ENCODE assay signal across 8 cellular contexts in the genomic region with DNA sequence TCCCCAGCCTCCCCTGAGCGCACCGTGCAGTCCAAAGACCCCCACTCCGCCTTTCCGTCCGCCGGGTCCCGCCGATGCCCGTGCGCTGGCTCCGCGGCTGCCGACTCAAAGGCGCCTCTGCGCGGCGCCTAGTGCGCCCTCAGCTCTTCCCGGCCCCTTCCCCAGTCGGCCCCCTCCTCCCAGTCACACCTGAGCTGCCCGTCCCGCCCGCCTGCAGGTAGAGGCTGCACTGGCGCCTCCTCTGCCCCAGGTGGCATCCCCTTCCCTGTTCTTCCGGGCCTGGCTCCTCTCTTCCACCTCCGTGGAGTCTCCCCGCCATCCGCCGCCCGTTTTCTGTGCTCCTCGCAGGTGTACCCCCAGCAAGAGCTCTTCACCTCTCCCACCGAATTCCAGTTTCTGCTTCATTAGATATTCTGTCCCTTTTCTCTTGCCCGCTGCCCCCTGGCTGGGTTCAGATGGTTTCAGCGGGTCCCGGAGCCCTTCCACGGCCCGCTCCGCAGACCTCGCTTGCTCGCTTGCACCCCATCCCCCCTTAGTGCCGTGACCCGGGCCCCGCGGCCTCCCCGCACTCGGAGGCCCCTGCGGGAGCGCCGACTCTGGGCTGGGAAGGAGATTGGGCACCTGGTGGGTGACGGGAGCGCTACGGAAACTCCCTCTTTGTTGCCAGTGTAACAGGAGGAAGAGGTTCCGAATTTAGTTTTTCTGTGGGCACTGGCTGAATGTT.
A peak's percentile ranks its signal among the peaks of the same experiment; 100 is the strongest.
DNase-seq lines count a peak whose midpoint lies in the region; ATAC-seq lines count a peak whose summit lies in the region.

No MANE protein-coding gene starts in this region.

- DNase-seq in NCI-H1417 (lab: John Stamatoyannopoulos, UW) (peak; percentile 52 to 93 (median 90)), cerebellar cortex (ENCODE audit: low spot score) (peak; percentile 81), kidney tubule cell (ENCODE audit: low spot score) (peak; percentile 67)
- DNase-seq in activated CD4-positive, CD25-positive, alpha-beta regulatory T cell treated with anti-CD3 and anti-CD28 coated beads, Interleukin-2, amount 50 U/mL, for 16 hours (ENCODE audit: low read depth, low spot score): peak; percentile 8
- peak; percentile 5 to 7 for DNase-seq in stimulated activated CD4-positive, alpha-beta T cell treated with anti-CD3 and anti-CD28 coated beads, Interleukin-15, amount 100 ng/mL, for 48 hours (ENCODE audit: low read depth in 2 of 2)

- ATAC-seq in HG02588 (IDR thresholded peaks at IDR 0.05; ENCODE audit: unreplicated experiment): peak; percentile 12
- ATAC-seq in GM21423 (IDR thresholded peaks at IDR 0.05; ENCODE audit: unreplicated experiment): no peak

- peak overlapping the region; percentile 67 for H3K4me3 ChIP-seq in GM08714 (ENCODE audit: low read length)

Comparison
In these comparisons a context has a peak if more than half of its experiments do, and no peak if none do; other contexts are left out.
1. DNase-seq: peak in every context shown above with its lines; median percentile 90 in NCI-H1417; 81 in cerebellar cortex; 67 in kidney tubule cell; 8 in activated CD4-positive, CD25-positive, alpha-beta regulatory T cell treated with anti-CD3 and anti-CD28 coated beads, Interleukin-2, amount 50 U/mL, for 16 hours; 6 in stimulated activated CD4-positive, alpha-beta T cell treated with anti-CD3 and anti-CD28 coated beads, Interleukin-15, amount 100 ng/mL, for 48 hours.